1 cellular context compared by ENCODE assay signal in the genomic region with DNA sequence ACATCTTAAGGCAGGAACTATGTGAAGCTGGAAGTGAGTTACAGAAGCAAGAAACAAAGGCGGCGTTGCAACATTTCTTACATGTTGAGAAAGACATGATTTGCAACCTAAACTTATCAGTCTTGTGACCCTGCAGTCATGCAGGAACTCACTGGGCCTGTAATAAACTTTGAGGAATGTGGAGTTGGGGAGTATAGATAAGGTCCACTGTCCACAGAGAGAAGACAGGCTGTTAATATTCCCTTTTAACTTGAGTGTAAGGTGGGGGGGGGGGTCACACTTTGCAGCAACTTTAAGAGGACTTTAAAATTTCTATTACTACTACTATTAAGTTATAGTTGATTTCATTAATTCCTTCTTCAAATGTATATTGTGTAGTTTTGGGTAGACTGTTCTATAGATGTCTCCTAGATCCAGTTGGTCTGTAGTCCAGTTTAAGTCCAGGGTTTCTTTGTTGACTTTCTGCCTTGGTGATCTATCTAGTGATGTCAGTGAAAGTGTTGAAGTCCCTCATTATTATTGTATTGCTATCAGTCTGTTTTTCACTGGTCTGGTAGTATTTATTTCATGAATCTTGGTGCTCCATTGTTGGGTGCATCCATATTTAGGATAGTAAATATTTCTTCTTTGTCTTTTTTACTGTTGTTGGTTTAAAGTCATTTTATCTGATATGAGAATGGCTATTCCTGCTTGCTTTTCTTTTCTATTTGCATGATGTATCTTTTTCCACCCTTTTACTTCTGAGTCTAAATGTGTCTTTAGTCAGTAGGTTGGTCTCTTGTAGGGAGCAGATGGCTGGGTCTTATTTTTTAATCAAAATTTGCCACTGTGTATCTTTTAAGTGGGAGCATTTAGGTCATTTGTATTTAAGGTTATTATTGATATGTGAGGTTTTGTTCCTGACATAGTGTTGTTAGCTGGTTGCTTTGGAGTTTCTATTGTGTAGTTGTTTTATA.
TF ChIP-seq lines count a peak whose summit lies in the region.

No MANE protein-coding gene starts in this region.

TF ChIP-seq in K562, 482 proteins besides CTCF, POLR2A, EP300 and RAD21 (continued from another document and continues in another):
- TF ChIP-seq ZMIZ1 (IDR thresholded peaks at IDR 0.05; ENCODE audit: low read depth in 2 of 2, low read length in 2 of 2), result 0 out of 4 replicates have a peak, but pooled peaks of 1 of the 2 experiments have one; percentile 24
- TF ChIP-seq PBX2 (CRISPR knock-in tag; IDR thresholded peaks at IDR 0.05; ENCODE audit: low read depth), result no peak
- peak; percentile 94 for TF ChIP-seq PBX2 (tag; conservative IDR thresholded peaks at IDR 0.05; ENCODE audit: low read depth)
- TF ChIP-seq BHLHE40 (IDR thresholded peaks at IDR 0.05; ENCODE audit: low read length), result no peak; the same call in 1 of the 2 replicates
- no peak for TF ChIP-seq XRCC5 (IDR thresholded peaks at IDR 0.05; ENCODE audit: low read depth, low read length)
- TF ChIP-seq ILK (tag; IDR thresholded peaks at IDR 0.05; ENCODE audit: borderline replicate concordance, low read depth), result no peak
- TF ChIP-seq, protein P1, sequence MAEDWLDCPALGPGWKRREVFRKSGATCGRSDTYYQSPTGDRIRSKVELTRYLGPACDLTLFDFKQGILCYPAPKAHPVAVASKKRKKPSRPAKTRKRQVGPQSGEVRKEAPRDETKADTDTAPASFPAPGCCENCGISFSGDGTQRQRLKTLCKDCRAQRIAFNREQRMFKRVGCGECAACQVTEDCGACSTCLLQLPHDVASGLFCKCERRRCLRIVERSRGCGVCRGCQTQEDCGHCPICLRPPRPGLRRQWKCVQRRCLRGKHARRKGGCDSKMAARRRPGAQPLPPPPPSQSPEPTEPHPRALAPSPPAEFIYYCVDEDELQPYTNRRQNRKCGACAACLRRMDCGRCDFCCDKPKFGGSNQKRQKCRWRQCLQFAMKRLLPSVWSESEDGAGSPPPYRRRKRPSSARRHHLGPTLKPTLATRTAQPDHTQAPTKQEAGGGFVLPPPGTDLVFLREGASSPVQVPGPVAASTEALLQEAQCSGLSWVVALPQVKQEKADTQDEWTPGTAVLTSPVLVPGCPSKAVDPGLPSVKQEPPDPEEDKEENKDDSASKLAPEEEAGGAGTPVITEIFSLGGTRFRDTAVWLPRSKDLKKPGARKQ (CRISPR knock-in tag; IDR thresholded peaks at IDR 0.05), result no peak
- TF ChIP-seq COPS2 (conservative IDR thresholded peaks at IDR 0.05), result no peak
- TF ChIP-seq FOXK1 (CRISPR knock-in tag; IDR thresholded peaks at IDR 0.05; ENCODE audit: borderline replicate concordance), result no peak
- TF ChIP-seq ZNF639 (CRISPR knock-in tag; conservative IDR thresholded peaks at IDR 0.05 in 1 of 2, IDR thresholded peaks at IDR 0.05 in 1 of 2), result peak in 1 of 2 experiments; percentile 64; a peak in 1 of 4 replicates
- TF ChIP-seq FOXP1 (CRISPR knock-in tag; IDR thresholded peaks at IDR 0.05), result no peak
- no peak for TF ChIP-seq ZNF146 (CRISPR knock-in tag; IDR thresholded peaks at IDR 0.05; ENCODE audit: unreplicated experiment)
- TF ChIP-seq NR2C1 (IDR thresholded peaks at IDR 0.05), result no peak
- TF ChIP-seq NR2C1 (tag; IDR thresholded peaks at IDR 0.05), result peak; percentile 21; the same call in 1 of the 2 replicates
- TF ChIP-seq, protein P2, sequence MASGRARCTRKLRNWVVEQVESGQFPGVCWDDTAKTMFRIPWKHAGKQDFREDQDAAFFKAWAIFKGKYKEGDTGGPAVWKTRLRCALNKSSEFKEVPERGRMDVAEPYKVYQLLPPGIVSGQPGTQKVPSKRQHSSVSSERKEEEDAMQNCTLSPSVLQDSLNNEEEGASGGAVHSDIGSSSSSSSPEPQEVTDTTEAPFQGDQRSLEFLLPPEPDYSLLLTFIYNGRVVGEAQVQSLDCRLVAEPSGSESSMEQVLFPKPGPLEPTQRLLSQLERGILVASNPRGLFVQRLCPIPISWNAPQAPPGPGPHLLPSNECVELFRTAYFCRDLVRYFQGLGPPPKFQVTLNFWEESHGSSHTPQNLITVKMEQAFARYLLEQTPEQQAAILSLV (tag; IDR thresholded peaks at IDR 0.05), result peak; percentile 58; the same call in 1 of the 2 replicates
- no peak for TF ChIP-seq ZNF444 (CRISPR knock-in tag; IDR thresholded peaks at IDR 0.05)
- no peak for TF ChIP-seq DNMT1 (IDR thresholded peaks at IDR 0.05)
- TF ChIP-seq LCOR (CRISPR knock-in tag; IDR thresholded peaks at IDR 0.05), result no peak
- 0 out of 4 replicates have a peak, but pooled peaks of 1 of the 2 experiments have one; percentile 54 for TF ChIP-seq ARNT (IDR thresholded peaks at IDR 0.05)
- no peak for TF ChIP-seq ZBTB5 (IDR thresholded peaks at IDR 0.05)
- no peak for TF ChIP-seq ZBTB9 (CRISPR knock-in tag; IDR thresholded peaks at IDR 0.05)
- no peak for TF ChIP-seq EWSR1 (IDR thresholded peaks at IDR 0.05; ENCODE audit: borderline replicate concordance, low read depth, partially characterized antibody)
- TF ChIP-seq HIVEP1 (CRISPR knock-in tag; IDR thresholded peaks at IDR 0.05), result no peak
- peak; percentile 54 to 58; a peak in 1 of 4 replicates for TF ChIP-seq KDM1A (IDR thresholded peaks at IDR 0.05)
- TF ChIP-seq PRPF4 (IDR thresholded peaks at IDR 0.05; ENCODE audit: insufficient read depth, low read depth, low read length, poor library complexity, severe bottlenecking), result no peak
- no peak for TF ChIP-seq MEF2D (tag; conservative IDR thresholded peaks at IDR 0.05; ENCODE audit: low read depth)
- TF ChIP-seq ZFP30 (CRISPR knock-in tag; IDR thresholded peaks at IDR 0.05; ENCODE audit: borderline replicate concordance), result no peak
- TF ChIP-seq NONO (IDR thresholded peaks at IDR 0.05; ENCODE audit: low read depth in 2 of 2, low read length in 1 of 2), result no peak
- TF ChIP-seq, protein P3, sequence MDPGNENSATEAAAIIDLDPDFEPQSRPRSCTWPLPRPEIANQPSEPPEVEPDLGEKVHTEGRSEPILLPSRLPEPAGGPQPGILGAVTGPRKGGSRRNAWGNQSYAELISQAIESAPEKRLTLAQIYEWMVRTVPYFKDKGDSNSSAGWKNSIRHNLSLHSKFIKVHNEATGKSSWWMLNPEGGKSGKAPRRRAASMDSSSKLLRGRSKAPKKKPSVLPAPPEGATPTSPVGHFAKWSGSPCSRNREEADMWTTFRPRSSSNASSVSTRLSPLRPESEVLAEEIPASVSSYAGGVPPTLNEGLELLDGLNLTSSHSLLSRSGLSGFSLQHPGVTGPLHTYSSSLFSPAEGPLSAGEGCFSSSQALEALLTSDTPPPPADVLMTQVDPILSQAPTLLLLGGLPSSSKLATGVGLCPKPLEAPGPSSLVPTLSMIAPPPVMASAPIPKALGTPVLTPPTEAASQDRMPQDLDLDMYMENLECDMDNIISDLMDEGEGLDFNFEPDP (CRISPR knock-in tag; IDR thresholded peaks at IDR 0.05), result no peak
- TF ChIP-seq KDM2B (CRISPR knock-in tag; IDR thresholded peaks at IDR 0.05), result no peak
- TF ChIP-seq DPF2 (IDR thresholded peaks at IDR 0.05), result peak; percentile 87
- no peak for TF ChIP-seq PHF8 (IDR thresholded peaks at IDR 0.05; ENCODE audit: borderline replicate concordance, low read length)
- peak; percentile 89 for TF ChIP-seq TAL1 (IDR thresholded peaks at IDR 0.05)
- 0 out of 2 replicates have a peak, but pooled peaks have one; percentile 24 for TF ChIP-seq GATAD2B (IDR thresholded peaks at IDR 0.05; ENCODE audit: borderline replicate concordance)
- TF ChIP-seq ZNF280B (CRISPR knock-in tag; IDR thresholded peaks at IDR 0.05), result no peak
- TF ChIP-seq ZNF124 (CRISPR knock-in tag; IDR thresholded peaks at IDR 0.05), result no peak
- TF ChIP-seq NBN (IDR thresholded peaks at IDR 0.05; ENCODE audit: low read depth), result no peak
- TF ChIP-seq PPARD (CRISPR knock-in tag; IDR thresholded peaks at IDR 0.05), result no peak
- no peak for TF ChIP-seq ESRRA (IDR thresholded peaks at IDR 0.05; ENCODE audit: borderline replicate concordance, low read depth)
- TF ChIP-seq NR2F6 (CRISPR knock-in tag; IDR thresholded peaks at IDR 0.05), result no peak
- TF ChIP-seq MEF2A (IDR thresholded peaks at IDR 0.05; ENCODE audit: control insufficient read depth, low read depth, low read length), result no peak
- no peak for TF ChIP-seq PURB (CRISPR knock-in tag; IDR thresholded peaks at IDR 0.05; ENCODE audit: low read depth)
- no peak for TF ChIP-seq YY1 (IDR thresholded peaks at IDR 0.05; ENCODE audit: borderline replicate concordance in 1 of 3, control insufficient read depth in 1 of 3, extremely low read depth in 1 of 3, insufficient read depth in 3 of 3, insufficient read length in 1 of 3, insufficient replicate concordance in 2 of 3, low read depth in 1 of 3, low read length in 2 of 3)
